ENCODE assay signal across 9 cellular contexts in the genomic region with DNA sequence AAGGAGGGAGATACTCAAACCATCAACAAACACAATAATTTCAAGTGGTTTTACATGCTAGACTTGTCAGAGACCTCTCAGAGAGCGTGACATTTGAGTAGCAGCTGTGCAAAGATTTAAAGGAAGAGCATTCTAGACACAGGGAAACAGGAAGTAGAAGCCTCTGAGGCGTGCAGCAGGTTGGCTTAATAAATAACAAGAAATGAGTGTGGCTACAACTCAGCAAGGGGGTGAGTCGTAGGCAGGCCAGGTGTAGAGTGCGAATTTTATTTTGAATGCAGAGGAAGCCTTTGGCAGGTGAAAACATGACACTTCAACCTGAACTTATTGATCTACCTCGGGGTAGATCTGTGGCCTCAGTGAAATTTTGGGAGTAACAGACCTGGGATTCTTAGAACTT.
DNase-seq lines count a peak whose midpoint lies in the region; ATAC-seq and TF ChIP-seq lines count a peak whose summit lies in the region.
"Had no signal": no experiment of that assay in that cellular context is flagged by ENCODE, and none has a peak within 500 bp of the region (broad histone marks: within the 10 kb centered on the region; RNA-seq: fewer than 3 reads in every experiment).

No MANE protein-coding gene starts in this region.

- peak; percentile 93 for ATAC-seq in HG03175 (IDR thresholded peaks at IDR 0.05; ENCODE audit: unreplicated experiment)
- ATAC-seq in SK-N-SH treated with all-trans-retinoic acid at 6 μM for 48 hours, result no peak

- H3K27ac ChIP-seq in SJCRH30, result no peak overlapping the region; the same call in 1 of the 2 replicates
- H3K27ac ChIP-seq in effector memory CD4-positive, alpha-beta T cell (ENCODE audit: insufficient read depth, low read length, poor library complexity, severe bottlenecking), result no peak overlapping the region

- peak; percentile 84 for DNase-seq in DMS153 (lab: John Stamatoyannopoulos, UW)
- peak; percentile 61 for DNase-seq in GM19238 (ENCODE audit: insufficient read length, low spot score)
- peak; percentile 45 to 70 for DNase-seq in SJCRH30
- DNase-seq in midbrain (lab: John Stamatoyannopoulos, UW), result no peak
- no peak for DNase-seq in activated T-cell treated with anti-CD3 and anti-CD28 coated beads, Interleukin-2, amount 50 U/mL, for 48 hours
- no peak for DNase-seq in effector memory CD4-positive, alpha-beta T cell
- DNase-seq: natural killer cell had no signal

- no peaks in the 10 kb centered on the region for H3K27me3 ChIP-seq in SJCRH30
- H3K27me3 ChIP-seq in effector memory CD4-positive, alpha-beta T cell (replicated peaks; ENCODE audit: control insufficient read depth, insufficient read depth, low read length, poor library complexity, severe bottlenecking), result no peaks in the 10 kb centered on the region

- H3K4me3 ChIP-seq in SJCRH30, result no peak overlapping the region
- H3K4me3 ChIP-seq in effector memory CD4-positive, alpha-beta T cell (ENCODE audit: insufficient read depth, low read depth, low read length, poor library complexity, severe bottlenecking), result no peak overlapping the region

- no peaks in the 10 kb centered on the region for H3K9me3 ChIP-seq in SJCRH30 (replicated peaks)
- no peaks in the 10 kb centered on the region for H3K9me3 ChIP-seq in effector memory CD4-positive, alpha-beta T cell (ENCODE audit: control insufficient read depth, low read length)

- peaks cover 4% of the 10 kb centered on the region; the same call in 1 of the 2 replicates for H3K4me1 ChIP-seq in SJCRH30
- no peaks in the 10 kb centered on the region for H3K4me1 ChIP-seq in effector memory CD4-positive, alpha-beta T cell (ENCODE audit: control insufficient read depth, insufficient read depth, low read length, poor library complexity, severe bottlenecking)

- H3K36me3 ChIP-seq in SJCRH30, result no peaks in the 10 kb centered on the region
- H3K36me3 ChIP-seq in effector memory CD4-positive, alpha-beta T cell (ENCODE audit: control insufficient read depth, insufficient read depth, low read length), result no peaks in the 10 kb centered on the region

TF ChIP-seq in SK-N-SH treated with all-trans-retinoic acid at 6 μM for 48 hours, 23 proteins besides CTCF, POLR2A, EP300 and RAD21:
- TF ChIP-seq, protein P1, sequence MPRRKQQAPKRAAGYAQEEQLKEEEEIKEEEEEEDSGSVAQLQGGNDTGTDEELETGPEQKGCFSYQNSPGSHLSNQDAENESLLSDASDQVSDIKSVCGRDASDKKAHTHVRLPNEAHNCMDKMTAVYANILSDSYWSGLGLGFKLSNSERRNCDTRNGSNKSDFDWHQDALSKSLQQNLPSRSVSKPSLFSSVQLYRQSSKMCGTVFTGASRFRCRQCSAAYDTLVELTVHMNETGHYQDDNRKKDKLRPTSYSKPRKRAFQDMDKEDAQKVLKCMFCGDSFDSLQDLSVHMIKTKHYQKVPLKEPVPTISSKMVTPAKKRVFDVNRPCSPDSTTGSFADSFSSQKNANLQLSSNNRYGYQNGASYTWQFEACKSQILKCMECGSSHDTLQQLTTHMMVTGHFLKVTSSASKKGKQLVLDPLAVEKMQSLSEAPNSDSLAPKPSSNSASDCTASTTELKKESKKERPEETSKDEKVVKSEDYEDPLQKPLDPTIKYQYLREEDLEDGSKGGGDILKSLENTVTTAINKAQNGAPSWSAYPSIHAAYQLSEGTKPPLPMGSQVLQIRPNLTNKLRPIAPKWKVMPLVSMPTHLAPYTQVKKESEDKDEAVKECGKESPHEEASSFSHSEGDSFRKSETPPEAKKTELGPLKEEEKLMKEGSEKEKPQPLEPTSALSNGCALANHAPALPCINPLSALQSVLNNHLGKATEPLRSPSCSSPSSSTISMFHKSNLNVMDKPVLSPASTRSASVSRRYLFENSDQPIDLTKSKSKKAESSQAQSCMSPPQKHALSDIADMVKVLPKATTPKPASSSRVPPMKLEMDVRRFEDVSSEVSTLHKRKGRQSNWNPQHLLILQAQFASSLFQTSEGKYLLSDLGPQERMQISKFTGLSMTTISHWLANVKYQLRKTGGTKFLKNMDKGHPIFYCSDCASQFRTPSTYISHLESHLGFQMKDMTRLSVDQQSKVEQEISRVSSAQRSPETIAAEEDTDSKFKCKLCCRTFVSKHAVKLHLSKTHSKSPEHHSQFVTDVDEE (CRISPR knock-in tag; IDR thresholded peaks at IDR 0.05), result no peak
- TF ChIP-seq, protein P2, sequence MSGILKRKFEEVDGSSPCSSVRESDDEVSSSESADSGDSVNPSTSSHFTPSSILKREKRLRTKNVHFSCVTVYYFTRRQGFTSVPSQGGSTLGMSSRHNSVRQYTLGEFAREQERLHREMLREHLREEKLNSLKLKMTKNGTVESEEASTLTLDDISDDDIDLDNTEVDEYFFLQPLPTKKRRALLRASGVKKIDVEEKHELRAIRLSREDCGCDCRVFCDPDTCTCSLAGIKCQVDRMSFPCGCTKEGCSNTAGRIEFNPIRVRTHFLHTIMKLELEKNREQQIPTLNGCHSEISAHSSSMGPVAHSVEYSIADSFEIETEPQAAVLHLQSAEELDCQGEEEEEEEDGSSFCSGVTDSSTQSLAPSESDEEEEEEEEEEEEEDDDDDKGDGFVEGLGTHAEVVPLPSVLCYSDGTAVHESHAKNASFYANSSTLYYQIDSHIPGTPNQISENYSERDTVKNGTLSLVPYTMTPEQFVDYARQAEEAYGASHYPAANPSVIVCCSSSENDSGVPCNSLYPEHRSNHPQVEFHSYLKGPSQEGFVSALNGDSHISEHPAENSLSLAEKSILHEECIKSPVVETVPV (CRISPR knock-in tag; IDR thresholded peaks at IDR 0.05), result no peak
- TF ChIP-seq BACH2 (CRISPR knock-in tag; IDR thresholded peaks at IDR 0.05; ENCODE audit: borderline replicate concordance), result no peak

Comparison
In these comparisons a context has a peak if more than half of its experiments do, and no peak if none do; other contexts are left out.
1. DNase-seq: peak in DMS153 (single experiment), GM19238 (single experiment) and SJCRH30 (2 of 2); none in midbrain (single experiment), activated T-cell treated with anti-CD3 and anti-CD28 coated beads, Interleukin-2, amount 50 U/mL, for 48 hours (0 of 2) and effector memory CD4-positive, alpha-beta T cell (0 of 3).